In the genomic region with DNA sequence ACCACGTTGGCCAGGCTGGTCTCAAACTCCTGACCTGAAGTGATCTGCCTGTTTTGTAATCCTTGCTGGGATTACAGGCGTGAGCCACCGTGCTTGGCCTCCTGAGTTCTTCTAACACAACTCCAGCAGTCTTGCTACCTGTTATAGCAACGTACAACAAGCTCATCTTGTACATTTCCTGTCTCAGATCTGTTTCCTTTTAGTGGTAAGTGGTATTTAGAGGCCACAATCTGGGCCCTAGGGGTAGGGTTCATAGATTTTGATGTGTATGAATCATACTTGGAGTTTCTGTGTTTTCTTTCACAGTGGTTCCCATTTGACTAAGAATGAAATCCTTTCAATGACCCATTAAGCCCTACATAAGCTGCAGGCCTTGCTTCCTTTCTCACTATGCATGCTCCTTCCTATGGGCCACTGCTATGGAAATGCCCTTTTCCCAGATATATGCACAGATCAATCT, we compare ENCODE assay signal across 8 cellular contexts.
DNase-seq lines count a peak whose midpoint lies in the region; ATAC-seq lines count a peak whose summit lies in the region.

No MANE protein-coding gene starts in this region.

- peaks cover 14% of the 10 kb centered on the region for H3K36me3 Mint-ChIP-seq in central memory CD8-positive, alpha-beta T cell (ENCODE audit: insufficient read depth)

- no peaks in the 10 kb centered on the region for H3K27me3 Mint-ChIP-seq in central memory CD8-positive, alpha-beta T cell

- peak overlapping the region in 11 of 21 experiments; percentile 8 to 86 (median 49) for H3K27ac ChIP-seq in skin epidermis

- H3K4me3 ChIP-seq in skin epidermis = no peak overlapping the region

- peak; percentile 93 for ATAC-seq in GM19372 (IDR thresholded peaks at IDR 0.05; ENCODE audit: low read depth, unreplicated experiment)
- ATAC-seq in HG03342 (IDR thresholded peaks at IDR 0.05; ENCODE audit: unreplicated experiment) = peak; percentile 95
- peak; percentile 98 for ATAC-seq in central memory CD8-positive, alpha-beta T cell (replicated peaks; ENCODE audit: extremely low read depth, poor library complexity, severe bottlenecking)

- DNase-seq in CD1c-positive myeloid dendritic cell (ENCODE audit: extremely low spot score) (peak; percentile 36), T follicular helper cell (ENCODE audit: low read depth) (peak; percentile 18), NCI-H748 (lab: John Stamatoyannopoulos, UW; ENCODE audit: unreplicated experiment) (no peak), medulla oblongata (ENCODE audit: extremely low spot score) (no peak)
- peak in 1 of 2 donors; percentile 44 for DNase-seq in central memory CD8-positive, alpha-beta T cell (ENCODE audit: low spot score in 2 of 2)

- H3K4me3 Mint-ChIP-seq in central memory CD8-positive, alpha-beta T cell = peak overlapping the region; percentile 67

- H3K9me3 Mint-ChIP-seq in central memory CD8-positive, alpha-beta T cell = no peaks in the 10 kb centered on the region

- H3K4me1 Mint-ChIP-seq in central memory CD8-positive, alpha-beta T cell = peaks cover 53% of the 10 kb centered on the region

- peak overlapping the region; percentile 96 for H3K27ac Mint-ChIP-seq in central memory CD8-positive, alpha-beta T cell (ENCODE audit: low read depth)

Comparison
In these comparisons a context has a peak if more than half of its experiments do, and no peak if none do; other contexts are left out.
1. DNase-seq: peak in CD1c-positive myeloid dendritic cell (single experiment) and T follicular helper cell (single experiment); none in NCI-H748 (single experiment) and medulla oblongata (single experiment).
2. Peak in every context shown above with its lines, with median percentiles within 50 percentile points of each other: ATAC-seq.